Comparison of ENCODE assay signal across 13 cellular contexts in genomic region chr13:35888327-35888940, GRCh38.
A peak's percentile ranks its signal among the peaks of the same experiment; 100 is the strongest.
DNase-seq lines count a peak whose midpoint lies in the region; ATAC-seq lines count a peak whose summit lies in the region.
"Had no signal": no experiment of that assay in that cellular context is flagged by ENCODE, and none has a peak within 500 bp of the region (broad histone marks: within the 10 kb centered on the region; RNA-seq: fewer than 3 reads in every experiment).

No MANE protein-coding gene starts in this region.

- no peaks in the 10 kb centered on the region for H3K4me1 Mint-ChIP-seq in effector memory CD8-positive, alpha-beta T cell (ENCODE audit: low read depth in 2 of 2)
- H3K4me1 Mint-ChIP-seq: memory B cell had no signal

- H3K27ac ChIP-seq in caudate nucleus (ENCODE audit: low read depth, low read length): peak overlapping the region; percentile 11
- H3K27ac ChIP-seq in temporal lobe (ENCODE audit: low read depth, low read length): peak overlapping the region; percentile 11
- H3K27ac ChIP-seq: body of pancreas, KMS-11 had no signal

- DNase-seq in NCI-H1105 (lab: John Stamatoyannopoulos, UW): peak; percentile 67
- DNase-seq in NCI-H446 (lab: John Stamatoyannopoulos, UW): peak; percentile 65 to 81
- DNase-seq in caudate nucleus (lab: John Stamatoyannopoulos, UW): no peak
- no peak for DNase-seq in effector memory CD8-positive, alpha-beta T cell
- DNase-seq: stimulated activated CD4-positive, alpha-beta T cell treated with anti-CD3 and anti-CD28 coated beads, Interleukin-12 subunit alpha, Interleukin-12 subunit beta, amount 100 ng/mL, for 4 hours; tibial artery had no signal

- no peak overlapping the region for H3K27ac Mint-ChIP-seq in effector memory CD8-positive, alpha-beta T cell
- H3K27ac Mint-ChIP-seq: memory B cell had no signal

- no peaks in the 10 kb centered on the region for H3K27me3 Mint-ChIP-seq in effector memory CD8-positive, alpha-beta T cell
- H3K27me3 Mint-ChIP-seq: memory B cell had no signal

- H3K9me3 Mint-ChIP-seq in effector memory CD8-positive, alpha-beta T cell: peaks cover 4% of the 10 kb centered on the region in 2 donors

- H3K4me3 Mint-ChIP-seq in effector memory CD8-positive, alpha-beta T cell: no peak overlapping the region
- H3K4me3 Mint-ChIP-seq: memory B cell had no signal

- no peaks in the 10 kb centered on the region for H3K36me3 Mint-ChIP-seq in effector memory CD8-positive, alpha-beta T cell (ENCODE audit: insufficient read depth)
- H3K36me3 Mint-ChIP-seq: memory B cell had no signal

- ATAC-seq in HG03520 (IDR thresholded peaks at IDR 0.05; ENCODE audit: unreplicated experiment) (no peak), GM21737 (IDR thresholded peaks at IDR 0.05; ENCODE audit: unreplicated experiment) (no peak)
- ATAC-seq in effector memory CD8-positive, alpha-beta T cell (replicated peaks): no peak
- ATAC-seq: activated CD4-positive, CD25-positive, alpha-beta regulatory T cell treated with anti-CD3 and anti-CD28 coated beads, Interleukin-2, amount 50 U/mL, for 24 hours; body of pancreas had no signal

Comparison
In these comparisons a context has a peak if more than half of its experiments do, and no peak if none do; other contexts are left out.
1. DNase-seq: peak in NCI-H1105 (single experiment) and NCI-H446 (2 of 2); none in caudate nucleus (0 of 61) and effector memory CD8-positive, alpha-beta T cell (0 of 3).